ENCODE assay signal across 12 cellular contexts in the genomic region with DNA sequence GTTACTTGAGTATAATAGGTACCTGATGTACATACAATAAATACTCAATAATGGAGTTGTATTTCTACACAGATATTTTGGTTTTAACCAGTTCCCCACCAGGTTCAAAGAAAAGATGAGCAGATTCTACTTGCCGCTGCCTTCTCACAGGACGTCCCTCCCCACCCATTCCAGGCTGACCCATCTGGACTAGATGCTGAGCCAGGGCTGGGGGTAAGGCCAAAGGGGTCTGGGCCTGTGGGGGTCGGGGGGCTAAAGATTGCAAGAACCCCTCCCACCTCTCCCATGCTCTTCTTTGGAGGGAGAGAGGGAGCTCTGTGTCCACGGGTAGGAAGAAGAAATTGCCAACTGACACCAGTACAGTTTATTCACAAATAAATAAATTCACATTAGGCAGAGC. TPM values are rescaled to one million over a fixed set of nuclear protein-coding genes. Genes with fewer than 3 reads are reported as not detected.
DNase-seq lines count a peak whose midpoint lies in the region; ATAC-seq and TF ChIP-seq lines count a peak whose summit lies in the region.
"Had no signal": no experiment of that assay in that cellular context is flagged by ENCODE, and none has a peak within 500 bp of the region (broad histone marks: within the 10 kb centered on the region; RNA-seq: fewer than 3 reads in every experiment).

No MANE protein-coding gene starts in this region.

- H3K9me3 Mint-ChIP-seq in activated naive CD4-positive, alpha-beta T cell treated with anti-CD3 and anti-CD28 coated beads, Interleukin-2, amount 10 ng/mL, durations not matched to agents 7 days and 5 days = no peaks in the 10 kb centered on the region
- no peaks in the 10 kb centered on the region for H3K9me3 Mint-ChIP-seq in activated naive CD8-positive, alpha-beta T cell treated with anti-CD3 and anti-CD28 coated beads for 36 hours
- no peaks in the 10 kb centered on the region for H3K9me3 Mint-ChIP-seq in type B pancreatic cell

- H3K4me1 ChIP-seq in mesendoderm (ENCODE audit: control insufficient read depth, low read depth, low read length) (peaks cover 11% of the 10 kb centered on the region), spleen (peaks cover 3 to 23% (median 16%) of the 10 kb centered on the region in 6 donors)

- peak overlapping the region; percentile 77 for H3K4me2 ChIP-seq in mesendoderm (ENCODE audit: low read length)

- H4K5ac ChIP-seq in mesendoderm (ENCODE audit: low read length) = no peak overlapping the region

- ATAC-seq in GM21447 (IDR thresholded peaks at IDR 0.05; ENCODE audit: unreplicated experiment) = no peak

- no peaks in the 10 kb centered on the region for H3K36me3 Mint-ChIP-seq in activated naive CD4-positive, alpha-beta T cell treated with anti-CD3 and anti-CD28 coated beads, Interleukin-2, amount 10 ng/mL, durations not matched to agents 7 days and 5 days
- no peaks in the 10 kb centered on the region for H3K36me3 Mint-ChIP-seq in activated naive CD8-positive, alpha-beta T cell treated with anti-CD3 and anti-CD28 coated beads for 36 hours
- no peaks in the 10 kb centered on the region for H3K36me3 Mint-ChIP-seq in type B pancreatic cell

- peak overlapping the region; percentile 53 for H3K4me3 ChIP-seq in mesendoderm (ENCODE audit: low read length)
- H3K4me3 ChIP-seq in spleen = peak overlapping the region in 3 of 8 donors; percentile 67 to 91 (median 77)

- H4K8ac ChIP-seq in mesendoderm (ENCODE audit: low read depth, low read length) = no peak overlapping the region

- H3K79me2 ChIP-seq in mesendoderm (ENCODE audit: control insufficient read depth, insufficient read depth, low read length) = peaks cover 13% of the 10 kb centered on the region

- no peak overlapping the region for H2BK5ac ChIP-seq in mesendoderm (ENCODE audit: low read length)

- H3K36me3 ChIP-seq in mesendoderm (ENCODE audit: control insufficient read depth, insufficient read depth, low read length) = no peaks in the 10 kb centered on the region
- no peaks in the 10 kb centered on the region for H3K36me3 ChIP-seq in spleen
- H3K36me3 ChIP-seq: uterus had no signal

- no peak for TF ChIP-seq POLR2A in spleen (IDR thresholded peaks at IDR 0.05)

- H3K27me3 ChIP-seq in mesendoderm (ENCODE audit: insufficient read depth, low read length, poor library complexity) (peaks cover 8% of the 10 kb centered on the region), spleen (replicated peaks in 1 of 7) (peaks cover 0 to 49% (median 7%) of the 10 kb centered on the region in 7 donors)

- H3K4me1 Mint-ChIP-seq in activated naive CD4-positive, alpha-beta T cell treated with anti-CD3 and anti-CD28 coated beads, Interleukin-2, amount 10 ng/mL, durations not matched to agents 7 days and 5 days = peaks cover 6% of the 10 kb centered on the region
- H3K4me1 Mint-ChIP-seq in activated naive CD8-positive, alpha-beta T cell treated with anti-CD3 and anti-CD28 coated beads for 36 hours = no peaks in the 10 kb centered on the region
- H3K4me1 Mint-ChIP-seq in type B pancreatic cell (ENCODE audit: unreplicated experiment) = peaks cover 4% of the 10 kb centered on the region

- H3K27me3 Mint-ChIP-seq in activated naive CD4-positive, alpha-beta T cell treated with anti-CD3 and anti-CD28 coated beads, Interleukin-2, amount 10 ng/mL, durations not matched to agents 7 days and 5 days = peaks cover 60% of the 10 kb centered on the region
- peaks cover 17% of the 10 kb centered on the region for H3K27me3 Mint-ChIP-seq in activated naive CD8-positive, alpha-beta T cell treated with anti-CD3 and anti-CD28 coated beads for 36 hours
- peaks cover 7% of the 10 kb centered on the region for H3K27me3 Mint-ChIP-seq in type B pancreatic cell

- no peak overlapping the region for H2BK15ac ChIP-seq in mesendoderm (replicated peaks; ENCODE audit: low read depth)

- no peak overlapping the region for H2BK120ac ChIP-seq in mesendoderm (ENCODE audit: low read depth, low read length)

- H3K27ac ChIP-seq in mesendoderm (ENCODE audit: low read depth, low read length) (no peak overlapping the region), spleen (no peak overlapping the region)
- H3K27ac ChIP-seq: uterus had no signal

- intact Hi-C loops in spleen (cut with DNase I; ENCODE audit: low total_unique reads) = no loop called here

- no peaks in the 10 kb centered on the region for H3K9me3 ChIP-seq in spleen
- H3K9me3 ChIP-seq: uterus had no signal

- no peak for DNase-seq in activated naive CD4-positive, alpha-beta T cell treated with anti-CD3 and anti-CD28 coated beads, Interleukin-2, amount 10 ng/mL, durations not matched to agents 7 days and 5 days
- no peak for DNase-seq in activated naive CD4-positive, alpha-beta T cell (lab: John Stamatoyannopoulos, UW)
- DNase-seq in activated naive CD8-positive, alpha-beta T cell treated with anti-CD3 and anti-CD28 coated beads for 36 hours = no peak
- DNase-seq in mesendoderm (no peak), type B pancreatic cell (ENCODE audit: extremely low spot score, unreplicated experiment) (no peak), NCI-H1694 (lab: John Stamatoyannopoulos, UW) (no peak), spleen (no peak)
- DNase-seq: Right ventricle myocardium superior, uterus had no signal

- no peak overlapping the region for H2AK5ac ChIP-seq in mesendoderm (ENCODE audit: low read length)

- no peak overlapping the region for H3K18ac ChIP-seq in mesendoderm (ENCODE audit: low read length)

- H3K79me1 ChIP-seq in mesendoderm (ENCODE audit: low read length) = peaks cover 2% of the 10 kb centered on the region

- H3K4ac ChIP-seq in mesendoderm (ENCODE audit: low read depth, low read length) = no peak overlapping the region

- H3K4me3 Mint-ChIP-seq in activated naive CD4-positive, alpha-beta T cell treated with anti-CD3 and anti-CD28 coated beads, Interleukin-2, amount 10 ng/mL, durations not matched to agents 7 days and 5 days = peak overlapping the region; percentile 71
- H3K4me3 Mint-ChIP-seq in activated naive CD8-positive, alpha-beta T cell treated with anti-CD3 and anti-CD28 coated beads for 36 hours = peak overlapping the region; percentile 77
- H3K4me3 Mint-ChIP-seq in type B pancreatic cell = peak overlapping the region; percentile 79

- TF ChIP-seq CTCF in type B pancreatic cell (conservative IDR thresholded peaks at IDR 0.05) (no peak), spleen (IDR thresholded peaks at IDR 0.05 in 8 of 11, conservative IDR thresholded peaks at IDR 0.05 in 3 of 11) (no peak)

- H3K23ac ChIP-seq in mesendoderm (ENCODE audit: low read length) = peak overlapping the region; percentile 83

- no peak overlapping the region for H3K27ac Mint-ChIP-seq in activated naive CD4-positive, alpha-beta T cell treated with anti-CD3 and anti-CD28 coated beads, Interleukin-2, amount 10 ng/mL, durations not matched to agents 7 days and 5 days
- H3K27ac Mint-ChIP-seq in activated naive CD8-positive, alpha-beta T cell treated with anti-CD3 and anti-CD28 coated beads for 36 hours = no peak overlapping the region
- no peak overlapping the region for H3K27ac Mint-ChIP-seq in type B pancreatic cell

- CTCF ChIA-PET in activated naive CD4-positive, alpha-beta T cell treated with anti-CD3 and anti-CD28 coated beads, Interleukin-2, amount 10 ng/mL, durations not matched to agents 7 days and 5 days (lab: Charles Lee) = interaction anchor here (0.8 to 1.7 kb wide), 4 partner anchors 9 to 127 kb away, joined by 3 to 8 read pairs (median 6); no protein-coding TSS in a partner anchor

- H3K9ac ChIP-seq in mesendoderm (ENCODE audit: low read length) = peak overlapping the region; percentile 88

- no CpG with 5 or more reads among the region's 4 CpGs for WGBS in mesendoderm (ENCODE audit: extremely low coverage, insufficient coverage, low lambda C conversion rate)
- 69 to 85% (median 74%) methylated on average over 4 of the region's 4 CpGs for WGBS in spleen, 5 donors

- peak overlapping the region; percentile 95 for H3K56ac ChIP-seq in mesendoderm (ENCODE audit: low read length)

RNA-seq across cellular contexts. Expression of gene MESP1, which starts 1.5 kb away (rescaled TPM):
- 1 to 10 TPM; 4.2 to 4.5 TPM for total RNA-seq in activated naive CD8-positive, alpha-beta T cell treated with anti-CD3 and anti-CD28 coated beads for 36 hours
- polyA plus RNA-seq in mesendoderm (2013, experiment 1 of 2) = 0.65 TPM
- polyA plus RNA-seq in mesendoderm (2013, experiment 2 of 2) = 0.43 TPM
- total RNA-seq in type B pancreatic cell (ENCODE audit: low replicate concordance) = 2.1 and 2.2 TPM in 2 replicates
- total RNA-seq in spleen = 1 to 10 TPM in 1 of 7 donors, under 1 TPM in 6; 0.19 to 1.0 (median 0.60) TPM
- 1 to 10 TPM in 1 of 3 donors, under 1 TPM in 2; 0.45 to 1.2 (median 0.61) TPM for polyA plus RNA-seq in spleen

RNA-seq across cellular contexts. Expression of gene MESP2, which starts 26.6 kb away (rescaled TPM):
- not detected for total RNA-seq in activated naive CD8-positive, alpha-beta T cell treated with anti-CD3 and anti-CD28 coated beads for 36 hours
- polyA plus RNA-seq in mesendoderm (2013, experiment 1 of 2) = 0.56 TPM
- 0.38 TPM for polyA plus RNA-seq in mesendoderm (2013, experiment 2 of 2)
- total RNA-seq in type B pancreatic cell (ENCODE audit: low replicate concordance) (not detected in 2 replicates), spleen (not detected)
- polyA plus RNA-seq in spleen = under 1 TPM in 1 of 3 donors, not detected in 2; 0.05 TPM
- total RNA-seq: activated CD8-positive, alpha-beta memory T cell treated with anti-CD3 and anti-CD28 coated beads for 36 hours had no signal

RNA-seq across cellular contexts. Expression of gene WDR93, which starts 58.9 kb away (rescaled TPM):
- not detected for total RNA-seq in activated naive CD8-positive, alpha-beta T cell treated with anti-CD3 and anti-CD28 coated beads for 36 hours
- polyA plus RNA-seq in mesendoderm (2013, experiment 1 of 2) = 0.03 TPM
- polyA plus RNA-seq in mesendoderm (2013, experiment 2 of 2) = not detected
- total RNA-seq in type B pancreatic cell (ENCODE audit: low replicate concordance) = 0.29 and 1.5 TPM in 2 replicates
- not detected for total RNA-seq in spleen
- under 1 TPM in 2 of 3 donors, not detected in 1; 0.09 to 0.11 TPM for polyA plus RNA-seq in spleen
- total RNA-seq: myocyte had no signal

RNA-seq across cellular contexts. Expression of gene PEX11A, which starts 59.0 kb away (rescaled TPM):
- total RNA-seq in activated naive CD8-positive, alpha-beta T cell treated with anti-CD3 and anti-CD28 coated beads for 36 hours = 1 to 10 TPM; 3.0 to 4.0 TPM
- polyA plus RNA-seq in mesendoderm (2013, experiment 1 of 2) = 0.72 TPM
- polyA plus RNA-seq in mesendoderm (2013, experiment 2 of 2) = 0.90 TPM
- total RNA-seq in type B pancreatic cell (ENCODE audit: low replicate concordance) = 8.5 and 8.8 TPM in 2 replicates
- 1 to 10 TPM; 3.0 to 6.1 (median 4.3) TPM for total RNA-seq in spleen
- 1 to 10 TPM; 1.9 to 3.0 (median 2.6) TPM for polyA plus RNA-seq in spleen
